15 cellular contexts compared by ENCODE assay signal in the genomic region with DNA sequence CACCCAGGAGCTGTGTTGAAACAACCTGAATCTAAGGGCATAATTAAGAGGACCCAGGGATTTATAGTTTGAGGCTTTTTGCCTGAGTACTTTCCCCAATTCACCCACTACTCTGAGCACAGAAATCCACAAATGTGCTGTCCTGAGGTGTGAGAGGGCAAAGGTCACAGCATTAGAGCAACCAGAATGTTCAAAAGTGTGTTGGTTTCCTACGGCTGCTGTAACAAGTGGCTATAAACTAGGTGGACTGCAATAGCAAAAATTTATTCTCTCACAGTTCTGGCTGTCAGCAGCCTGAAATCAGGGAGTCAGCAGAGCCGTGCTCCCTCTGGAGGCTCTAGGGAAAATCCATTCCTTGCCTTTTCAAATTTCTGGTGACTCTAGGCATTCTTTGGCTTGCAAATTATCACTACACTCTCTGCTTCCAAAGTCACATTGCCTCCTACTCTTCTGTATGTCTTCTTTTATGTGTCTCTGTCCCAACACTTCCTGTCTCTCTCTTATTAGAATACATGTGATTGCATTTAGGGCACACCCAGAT.
DNase-seq lines count a peak whose midpoint lies in the region; ATAC-seq, FAIRE-seq and TF ChIP-seq lines count a peak whose summit lies in the region.
"Had no signal": no experiment of that assay in that cellular context is flagged by ENCODE, and none has a peak within 500 bp of the region (broad histone marks: within the 10 kb centered on the region; RNA-seq: fewer than 3 reads in every experiment).

No MANE protein-coding gene starts in this region.

- FAIRE-seq in keratinocyte (lab: Jason Lieb, UNC), result peak; percentile 56

- H3K27ac Mint-ChIP-seq in HFFc6, result no peak overlapping the region; the same call in 1 of the 2 replicates
- H3K27ac Mint-ChIP-seq in CD4-positive, alpha-beta memory T cell, result no peak overlapping the region
- no peak overlapping the region for H3K27ac Mint-ChIP-seq in stimulated activated naive B cell treated with anti-CD40 and anti-IgM and Interleukin-4, amounts not matched to agents 10 μg/mL and 1 μg/mL and 100 μg/mL, for 72 hours
- no peak overlapping the region for H3K27ac Mint-ChIP-seq in activated T-cell treated with anti-CD3 and anti-CD28 coated beads, Interleukin-2, amount 50 U/mL, for 72 hours
- H3K27ac Mint-ChIP-seq: CD4-positive, CD25-positive, alpha-beta regulatory T cell had no signal

- H3K36me3 ChIP-seq in keratinocyte (ENCODE audit: control insufficient read depth in 2 of 2, extremely low read depth in 1 of 2, insufficient read depth in 2 of 2, low read length in 2 of 2), result no peaks in the 10 kb centered on the region
- no peaks in the 10 kb centered on the region for H3K36me3 ChIP-seq in CD4-positive, alpha-beta memory T cell (ENCODE audit: insufficient read depth, low read length)
- H3K36me3 ChIP-seq: heart right ventricle, tibial nerve had no signal

- dilution Hi-C loops in keratinocyte (cut with MboI; ENCODE audit: extremely low pct_ligation_motif_present, low sequenced_read_pairs), result no loop called here

- CTCF ChIA-PET in CD4-positive, alpha-beta memory T cell (lab: Charles Lee; ENCODE audit: partially characterized antibody), result no interaction called here

- no peaks in the 10 kb centered on the region for H3K27me3 ChIP-seq in keratinocyte (ENCODE audit: control insufficient read depth, extremely low read depth, insufficient read depth, low read length)
- no peaks in the 10 kb centered on the region for H3K27me3 ChIP-seq in CD4-positive, alpha-beta memory T cell (ENCODE audit: insufficient read depth, low read length)
- H3K27me3 ChIP-seq: heart right ventricle, tibial nerve had no signal

- peaks cover 8% of the 10 kb centered on the region for H3K4me1 ChIP-seq in keratinocyte (ENCODE audit: control insufficient read depth, extremely low read depth, insufficient read depth, low read length)
- H3K4me1 ChIP-seq in CD4-positive, alpha-beta memory T cell (ENCODE audit: insufficient read depth, low read length), result no peaks in the 10 kb centered on the region
- H3K4me1 ChIP-seq: tibial nerve had no signal

- no peaks in the 10 kb centered on the region for H3K9me3 ChIP-seq in keratinocyte (ENCODE audit: control insufficient read depth, low read depth, low read length)
- no peaks in the 10 kb centered on the region for H3K9me3 ChIP-seq in CD4-positive, alpha-beta memory T cell (ENCODE audit: control insufficient read depth in 1 of 2, low read length in 2 of 2)
- H3K9me3 ChIP-seq: heart right ventricle, tibial nerve had no signal

- peak; percentile 17 for DNase-seq in AG08395 (ENCODE audit: low spot score)
- peak; percentile 43 for DNase-seq in HFFc6
- DNase-seq in astrocyte of the hippocampus (ENCODE audit: low read depth, low spot score), result peak; percentile 47
- no peak for DNase-seq in keratinocyte (ENCODE audit: low read depth, low spot score)
- no peak for DNase-seq in CD4-positive, alpha-beta memory T cell
- no peak for DNase-seq in NCI-H345 (lab: John Stamatoyannopoulos, UW)
- DNase-seq in stimulated activated naive B cell treated with anti-CD40 and anti-IgM and Interleukin-4, amounts not matched to agents 10 μg/mL and 1 μg/mL and 100 μg/mL, for 72 hours, result no peak
- no peak for DNase-seq in activated T-cell treated with anti-CD3 and anti-CD28 coated beads, Interleukin-2, amount 50 U/mL, for 72 hours
- DNase-seq: CD4-positive, CD25-positive, alpha-beta regulatory T cell; heart right ventricle; midbrain; Right ventricle myocardium superior had no signal

- no peaks in the 10 kb centered on the region for H3K9me1 ChIP-seq in keratinocyte (ENCODE audit: control insufficient read depth, extremely low read depth, insufficient read depth, low read length)

- H4K20me1 ChIP-seq in keratinocyte (ENCODE audit: control insufficient read depth, extremely low read depth, insufficient read depth, low read length), result no peaks in the 10 kb centered on the region

- no peaks in the 10 kb centered on the region for H3K36me3 Mint-ChIP-seq in HFFc6 (ENCODE audit: low read depth)
- no peaks in the 10 kb centered on the region for H3K36me3 Mint-ChIP-seq in CD4-positive, alpha-beta memory T cell
- no peaks in the 10 kb centered on the region for H3K36me3 Mint-ChIP-seq in stimulated activated naive B cell treated with anti-CD40 and anti-IgM and Interleukin-4, amounts not matched to agents 10 μg/mL and 1 μg/mL and 100 μg/mL, for 72 hours
- H3K36me3 Mint-ChIP-seq in activated T-cell treated with anti-CD3 and anti-CD28 coated beads, Interleukin-2, amount 50 U/mL, for 72 hours (ENCODE audit: insufficient read depth in 2 of 2), result no peaks in the 10 kb centered on the region

- H3K27me3 Mint-ChIP-seq in HFFc6 (ENCODE audit: insufficient read depth), result no peaks in the 10 kb centered on the region; the same call in 1 of the 2 replicates
- peaks cover 4 to 16% of the 10 kb centered on the region in 2 donors for H3K27me3 Mint-ChIP-seq in CD4-positive, alpha-beta memory T cell
- no peaks in the 10 kb centered on the region for H3K27me3 Mint-ChIP-seq in stimulated activated naive B cell treated with anti-CD40 and anti-IgM and Interleukin-4, amounts not matched to agents 10 μg/mL and 1 μg/mL and 100 μg/mL, for 72 hours
- H3K27me3 Mint-ChIP-seq in activated T-cell treated with anti-CD3 and anti-CD28 coated beads, Interleukin-2, amount 50 U/mL, for 72 hours (ENCODE audit: low read depth), result no peaks in the 10 kb centered on the region

- H3K4me1 Mint-ChIP-seq in HFFc6 (ENCODE audit: low read depth), result peaks cover 57% of the 10 kb centered on the region
- no peaks in the 10 kb centered on the region for H3K4me1 Mint-ChIP-seq in CD4-positive, alpha-beta memory T cell
- H3K4me1 Mint-ChIP-seq in stimulated activated naive B cell treated with anti-CD40 and anti-IgM and Interleukin-4, amounts not matched to agents 10 μg/mL and 1 μg/mL and 100 μg/mL, for 72 hours, result peaks cover 6 to 9% of the 10 kb centered on the region in 2 donors
- H3K4me1 Mint-ChIP-seq in activated T-cell treated with anti-CD3 and anti-CD28 coated beads, Interleukin-2, amount 50 U/mL, for 72 hours (ENCODE audit: low read depth), result no peaks in the 10 kb centered on the region
- H3K4me1 Mint-ChIP-seq: CD4-positive, CD25-positive, alpha-beta regulatory T cell had no signal

- no peak overlapping the region for H3K4me3 Mint-ChIP-seq in HFFc6
- H3K4me3 Mint-ChIP-seq in CD4-positive, alpha-beta memory T cell, result no peak overlapping the region
- no peak overlapping the region for H3K4me3 Mint-ChIP-seq in stimulated activated naive B cell treated with anti-CD40 and anti-IgM and Interleukin-4, amounts not matched to agents 10 μg/mL and 1 μg/mL and 100 μg/mL, for 72 hours
- no peak overlapping the region for H3K4me3 Mint-ChIP-seq in activated T-cell treated with anti-CD3 and anti-CD28 coated beads, Interleukin-2, amount 50 U/mL, for 72 hours
- H3K4me3 Mint-ChIP-seq: CD4-positive, CD25-positive, alpha-beta regulatory T cell had no signal

- H3K79me2 ChIP-seq in keratinocyte (ENCODE audit: control insufficient read depth, insufficient read depth, low read length), result no peaks in the 10 kb centered on the region

- TF ChIP-seq CTCF in HFFc6 (IDR thresholded peaks at IDR 0.05), result peak; percentile 73
- TF ChIP-seq CTCF in keratinocyte (optimal IDR thresholded peaks at IDR 0.05 in 1 of 3, IDR thresholded peaks at IDR 0.05 in 1 of 3, conservative IDR thresholded peaks at IDR 0.05 in 1 of 3; ENCODE audit: extremely low read depth in 1 of 3, insufficient read depth in 2 of 3, low read length in 3 of 3), result peak; percentile 8 to 37 (median 35)

- no peak overlapping the region for H3K9ac ChIP-seq in keratinocyte (ENCODE audit: control insufficient read depth, extremely low read depth, insufficient read depth, low read length)

- H3K4me2 ChIP-seq in keratinocyte (ENCODE audit: control insufficient read depth, extremely low read depth, insufficient read depth, low read depth, low read length), result no peak overlapping the region

- intact Hi-C loops in CD4-positive, alpha-beta memory T cell (cut with micrococcal nuclease), result no loop called here

- no peak overlapping the region for H3K4me3 ChIP-seq in keratinocyte (ENCODE audit: control insufficient read depth in 2 of 3, extremely low read depth in 1 of 3, insufficient read depth in 2 of 3, low read depth in 1 of 3, low read length in 3 of 3)
- no peak overlapping the region for H3K4me3 ChIP-seq in CD4-positive, alpha-beta memory T cell (ENCODE audit: low read length in 2 of 2)
- H3K4me3 ChIP-seq: coronary artery, heart right ventricle, tibial nerve had no signal

- ATAC-seq in stimulated activated naive B cell treated with anti-CD40 and anti-IgM and Interleukin-4, amounts not matched to agents 10 μg/mL and 1 μg/mL and 100 μg/mL, for 72 hours (replicated peaks), result no peak
- ATAC-seq in activated T-cell treated with anti-CD3 and anti-CD28 coated beads, Interleukin-2, amount 50 U/mL, for 72 hours (replicated peaks in 1 of 2), result no peak
- ATAC-seq: activated CD4-positive, CD25-positive, alpha-beta regulatory T cell treated with anti-CD3 and anti-CD28 coated beads, Interleukin-2, amount 50 U/mL, for 24 hours; heart right ventricle had no signal

- H3K9me3 Mint-ChIP-seq in HFFc6, result no peaks in the 10 kb centered on the region
- H3K9me3 Mint-ChIP-seq in CD4-positive, alpha-beta memory T cell, result peaks cover 0 to 3% (median 0%) of the 10 kb centered on the region in 8 donors
- peaks cover 0 to 3% of the 10 kb centered on the region in 2 donors for H3K9me3 Mint-ChIP-seq in stimulated activated naive B cell treated with anti-CD40 and anti-IgM and Interleukin-4, amounts not matched to agents 10 μg/mL and 1 μg/mL and 100 μg/mL, for 72 hours
- peaks cover 0 to 5% of the 10 kb centered on the region in 2 donors for H3K9me3 Mint-ChIP-seq in activated T-cell treated with anti-CD3 and anti-CD28 coated beads, Interleukin-2, amount 50 U/mL, for 72 hours

- H3K27ac ChIP-seq in keratinocyte (ENCODE audit: control insufficient read depth, insufficient read depth, low read length), result no peak overlapping the region
- no peak overlapping the region for H3K27ac ChIP-seq in CD4-positive, alpha-beta memory T cell (ENCODE audit: low read depth, low read length)
- H3K27ac ChIP-seq: coronary artery, heart right ventricle, tibial nerve had no signal

- POLR2A ChIA-PET in CD4-positive, alpha-beta memory T cell (lab: Charles Lee; ENCODE audit: partially characterized antibody), result no interaction called here

- no peak overlapping the region for H2AFZ ChIP-seq in keratinocyte (ENCODE audit: control insufficient read depth, low read length)

Comparison
In these comparisons a context has a peak if more than half of its experiments do, and no peak if none do; other contexts are left out.
1. DNase-seq: peak in AG08395 (single experiment), HFFc6 (single experiment) and astrocyte of the hippocampus (single experiment); none in keratinocyte (single experiment), CD4-positive, alpha-beta memory T cell (0 of 5), NCI-H345 (single experiment), stimulated activated naive B cell treated with anti-CD40 and anti-IgM and Interleukin-4, amounts not matched to agents 10 μg/mL and 1 μg/mL and 100 μg/mL, for 72 hours (single experiment) and activated T-cell treated with anti-CD3 and anti-CD28 coated beads, Interleukin-2, amount 50 U/mL, for 72 hours (0 of 2).